Comparison of ENCODE assay signal across 1 cellular context in the genomic region with DNA sequence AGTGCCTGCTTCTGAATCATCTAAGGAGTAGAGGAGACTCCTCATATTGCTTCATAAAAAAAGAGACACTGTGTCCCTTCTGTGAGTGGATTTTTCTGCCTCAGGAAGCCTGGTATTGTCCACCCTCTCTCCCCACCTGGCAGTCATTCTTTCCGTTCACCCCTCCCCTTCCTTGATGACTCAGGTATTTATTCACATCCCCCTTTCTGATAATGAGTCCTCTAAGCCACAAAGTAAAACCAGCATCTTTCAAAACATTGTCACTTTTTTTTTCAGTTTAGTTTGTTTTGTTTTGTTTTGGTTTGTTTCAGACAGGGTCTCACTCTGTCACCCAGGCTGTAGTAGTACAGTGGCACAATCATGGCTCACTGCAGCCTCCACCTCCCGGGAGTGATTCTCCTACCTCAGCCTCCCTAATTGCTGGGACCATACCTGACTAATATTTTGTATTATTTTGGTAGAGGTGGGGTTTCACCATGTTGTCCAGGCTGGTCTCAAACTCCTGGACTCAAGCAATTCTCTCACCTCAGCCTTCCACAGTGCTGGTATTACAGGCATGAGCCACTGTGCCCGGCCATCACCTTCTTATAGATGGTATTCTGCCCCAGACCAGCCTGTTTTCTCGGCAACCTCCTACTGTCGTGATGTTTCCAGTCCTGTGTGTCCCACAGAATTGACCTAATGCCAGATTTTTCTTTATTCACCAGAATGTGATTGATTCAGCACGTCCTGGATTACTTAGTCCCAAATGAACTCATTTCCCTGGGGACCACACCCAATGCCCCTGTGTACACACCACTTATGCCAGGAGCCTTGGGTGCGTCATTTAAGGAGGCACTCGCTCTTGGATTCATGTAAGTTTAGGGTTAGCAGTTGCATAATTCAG.
TF ChIP-seq lines count a peak whose summit lies in the region.

No MANE protein-coding gene starts in this region.

TF ChIP-seq in K562, 482 proteins besides CTCF, POLR2A, EP300 and RAD21 (continued from another document):
- TF ChIP-seq JUN (IDR thresholded peaks at IDR 0.05; ENCODE audit: borderline replicate concordance, low read depth, low read length) (peak; percentile 65; the same call in 1 of the 2 replicates), JUN (CRISPR knock-in tag; IDR thresholded peaks at IDR 0.05; ENCODE audit: borderline replicate concordance) (no peak), ETS2 (tag; IDR thresholded peaks at IDR 0.05; ENCODE audit: borderline replicate concordance, poor library complexity, severe bottlenecking) (no peak), NCOA6 (IDR thresholded peaks at IDR 0.05) (no peak), POLR3A (IDR thresholded peaks at IDR 0.05; ENCODE audit: borderline replicate concordance, extremely low read depth, insufficient read depth, insufficient read length) (no peak), SIN3B (IDR thresholded peaks at IDR 0.05; ENCODE audit: low read depth) (no peak), CBX1 (IDR thresholded peaks at IDR 0.05; ENCODE audit: low read depth) (no peak), SMARCE1 (IDR thresholded peaks at IDR 0.05) (0 out of 2 replicates have a peak, but pooled peaks have one; percentile 40), SREBF2 (CRISPR knock-in tag; IDR thresholded peaks at IDR 0.05) (no peak), SRF (CRISPR knock-in tag; IDR thresholded peaks at IDR 0.05) (no peak), HDAC6 (IDR thresholded peaks at IDR 0.05; ENCODE audit: low read depth, low read length) (no peak), HNRNPLL (IDR thresholded peaks at IDR 0.05; ENCODE audit: low read depth, low read length, poor library complexity, severe bottlenecking) (no peak), IRF2 (CRISPR knock-in tag; IDR thresholded peaks at IDR 0.05) (no peak), ELF1 (tag; IDR thresholded peaks at IDR 0.05) (no peak), C11orf30 (IDR thresholded peaks at IDR 0.05; ENCODE audit: low read depth) (peak; percentile 62)
- TF ChIP-seq, protein P1, sequence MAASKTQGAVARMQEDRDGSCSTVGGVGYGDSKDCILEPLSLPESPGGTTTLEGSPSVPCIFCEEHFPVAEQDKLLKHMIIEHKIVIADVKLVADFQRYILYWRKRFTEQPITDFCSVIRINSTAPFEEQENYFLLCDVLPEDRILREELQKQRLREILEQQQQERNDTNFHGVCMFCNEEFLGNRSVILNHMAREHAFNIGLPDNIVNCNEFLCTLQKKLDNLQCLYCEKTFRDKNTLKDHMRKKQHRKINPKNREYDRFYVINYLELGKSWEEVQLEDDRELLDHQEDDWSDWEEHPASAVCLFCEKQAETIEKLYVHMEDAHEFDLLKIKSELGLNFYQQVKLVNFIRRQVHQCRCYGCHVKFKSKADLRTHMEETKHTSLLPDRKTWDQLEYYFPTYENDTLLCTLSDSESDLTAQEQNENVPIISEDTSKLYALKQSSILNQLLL (CRISPR knock-in tag; IDR thresholded peaks at IDR 0.05; ENCODE audit: borderline replicate concordance) = no peak
- TF ChIP-seq, protein P2, sequence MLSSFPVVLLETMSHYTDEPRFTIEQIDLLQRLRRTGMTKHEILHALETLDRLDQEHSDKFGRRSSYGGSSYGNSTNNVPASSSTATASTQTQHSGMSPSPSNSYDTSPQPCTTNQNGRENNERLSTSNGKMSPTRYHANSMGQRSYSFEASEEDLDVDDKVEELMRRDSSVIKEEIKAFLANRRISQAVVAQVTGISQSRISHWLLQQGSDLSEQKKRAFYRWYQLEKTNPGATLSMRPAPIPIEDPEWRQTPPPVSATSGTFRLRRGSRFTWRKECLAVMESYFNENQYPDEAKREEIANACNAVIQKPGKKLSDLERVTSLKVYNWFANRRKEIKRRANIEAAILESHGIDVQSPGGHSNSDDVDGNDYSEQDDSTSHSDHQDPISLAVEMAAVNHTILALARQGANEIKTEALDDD (IDR thresholded peaks at IDR 0.05) = no peak
